Comparison of ENCODE assay signal across 9 cellular contexts in genomic region chr18:76981388-76981968, GRCh38.
A peak's percentile ranks its signal among the peaks of the same experiment; 100 is the strongest.
DNase-seq lines count a peak whose midpoint lies in the region; ATAC-seq, FAIRE-seq and TF ChIP-seq lines count a peak whose summit lies in the region.
"Had no signal": no experiment of that assay in that cellular context is flagged by ENCODE, and none has a peak within 500 bp of the region (broad histone marks: within the 10 kb centered on the region; RNA-seq: fewer than 3 reads in every experiment).

No MANE protein-coding gene starts in this region.

- ATAC-seq in HG03025 (IDR thresholded peaks at IDR 0.05; ENCODE audit: low FRiP score, unreplicated experiment), result peak; percentile 56

- DNase-seq in activated CD8-positive, alpha-beta memory T cell treated with anti-CD3 and anti-CD28 coated beads for 24 hours, result peak; percentile 43
- no peak for DNase-seq in activated CD8-positive, alpha-beta memory T cell treated with anti-CD3 and anti-CD28 coated beads, Interleukin-2, amount 50 U/mL, for 4 hours
- peak; percentile 26 for DNase-seq in activated CD8-positive, alpha-beta memory T cell treated with anti-CD3 and anti-CD28 coated beads, Interleukin-2, amount 50 U/mL, for 48 hours
- DNase-seq in activated naive CD4-positive, alpha-beta T cell treated with anti-CD3 and anti-CD28 coated beads, Interleukin-2, amount 50 U/mL, for 16 hours, result no peak
- no peak for DNase-seq in D721Med (ENCODE audit: insufficient read length, low spot score)
- DNase-seq in H4 (ENCODE audit: low spot score), result no peak
- DNase-seq in CD1c-positive myeloid dendritic cell (ENCODE audit: extremely low spot score), result no peak
- DNase-seq: OCI-M1 had no signal

- FAIRE-seq in D721Med (lab: Jason Lieb, UNC), result no peak

- TF ChIP-seq CTCF in D721Med (IDR thresholded peaks at IDR 0.05; ENCODE audit: insufficient read depth, missing control alignments), result no peak

Comparison
In these comparisons a context has a peak if more than half of its experiments do, and no peak if none do; other contexts are left out.
1. DNase-seq: peak in activated CD8-positive, alpha-beta memory T cell treated with anti-CD3 and anti-CD28 coated beads for 24 hours (single experiment) and activated CD8-positive, alpha-beta memory T cell treated with anti-CD3 and anti-CD28 coated beads, Interleukin-2, amount 50 U/mL, for 48 hours (single experiment); none in activated CD8-positive, alpha-beta memory T cell treated with anti-CD3 and anti-CD28 coated beads, Interleukin-2, amount 50 U/mL, for 4 hours (single experiment), activated naive CD4-positive, alpha-beta T cell treated with anti-CD3 and anti-CD28 coated beads, Interleukin-2, amount 50 U/mL, for 16 hours (single experiment), D721Med (single experiment), H4 (single experiment) and CD1c-positive myeloid dendritic cell (single experiment).